Comparison of ENCODE assay signal across 13 cellular contexts in genomic region chr21:45179568-45180288, GRCh38.
DNase-seq lines count a peak whose midpoint lies in the region; ATAC-seq and TF ChIP-seq lines count a peak whose summit lies in the region.
"Had no signal": no experiment of that assay in that cellular context is flagged by ENCODE, and none has a peak within 500 bp of the region (broad histone marks: within the 10 kb centered on the region; RNA-seq: fewer than 3 reads in every experiment).

No MANE protein-coding gene starts in this region.

- H4K20me1 ChIP-seq in Karpas-422 (ENCODE audit: insufficient read depth, low read depth, low read length), result no peaks in the 10 kb centered on the region

- H3K79me2 ChIP-seq in Karpas-422 (ENCODE audit: low read length), result no peaks in the 10 kb centered on the region

- H3K9me3 ChIP-seq in HEK293 (ENCODE audit: control insufficient read depth, insufficient read depth, low read depth, low read length) (no peaks in the 10 kb centered on the region), ascending aorta (no peaks in the 10 kb centered on the region), Karpas-422 (ENCODE audit: low read length) (no peaks in the 10 kb centered on the region)

- H3K27ac ChIP-seq in HEK293 (ENCODE audit: extremely low read depth, low read depth, low read length), result no peak overlapping the region
- no peak overlapping the region for H3K27ac ChIP-seq in ascending aorta
- no peak overlapping the region for H3K27ac ChIP-seq in Karpas-422 (ENCODE audit: low read length)

- H3K9ac ChIP-seq in Karpas-422 (ENCODE audit: low read length), result no peak overlapping the region

- POLR2A ChIA-PET in HEK293 (lab: Yijun Ruan, JAX), result no interaction called here

- H3K9me2 ChIP-seq in Karpas-422 (replicated peaks; ENCODE audit: insufficient read depth, low read length), result no peaks in the 10 kb centered on the region

- H3K27me3 ChIP-seq in ascending aorta (no peaks in the 10 kb centered on the region), Karpas-422 (ENCODE audit: low read length) (no peaks in the 10 kb centered on the region)

- H3K4me3 ChIP-seq in HEK293 (ENCODE audit: low read depth, low read length) (no peak overlapping the region), ascending aorta (no peak overlapping the region), Karpas-422 (ENCODE audit: low read length) (no peak overlapping the region)
- H3K4me3 ChIP-seq: GM12878 had no signal

- H3K4me2 ChIP-seq in Karpas-422 (ENCODE audit: low read depth, low read length, poor library complexity, severe bottlenecking), result no peak overlapping the region

- peak; percentile 38 for ATAC-seq in esophagus mucosa
- ATAC-seq: GM12878 had no signal

- H3K4me1 ChIP-seq in HEK293 (ENCODE audit: control insufficient read depth, insufficient read depth, low read length) (no peaks in the 10 kb centered on the region), ascending aorta (no peaks in the 10 kb centered on the region), Karpas-422 (ENCODE audit: low read length) (no peaks in the 10 kb centered on the region)

- H2AFZ ChIP-seq in Karpas-422 (ENCODE audit: low read length), result no peak overlapping the region

- intact Hi-C loops in posterior vena cava (cut with DNase I) (no loop called here), ascending aorta (cut with DNase I) (no loop called here)

- TF ChIP-seq CTCF in HEK293 (tag by site-specific recombination; IDR thresholded peaks at IDR 0.05) (no peak), ascending aorta (IDR thresholded peaks at IDR 0.05) (no peak)

- H3K36me3 ChIP-seq in HEK293 (ENCODE audit: control insufficient read depth in 2 of 2, insufficient read depth in 1 of 2, low read length in 2 of 2), result peaks cover 4 to 15% of the 10 kb centered on the region in 2 experiments; a peak in 2 of 3 replicates
- H3K36me3 ChIP-seq in ascending aorta, result peaks cover 63 to 91% of the 10 kb centered on the region in 2 donors
- H3K36me3 ChIP-seq in Karpas-422 (ENCODE audit: insufficient read depth, low read length), result no peaks in the 10 kb centered on the region

- peak; percentile 35 for DNase-seq in activated CD8-positive, alpha-beta memory T cell treated with anti-CD3 and anti-CD28 coated beads for 24 hours
- no peak for DNase-seq in activated CD8-positive, alpha-beta memory T cell treated with anti-CD3 and anti-CD28 coated beads, Interleukin-2, amount 50 U/mL, for 48 hours
- DNase-seq in posterior vena cava (ENCODE audit: low spot score) (peak; percentile 43), cerebellar nuclear complex (lab: John Stamatoyannopoulos, UW) (no peak), ascending aorta (ENCODE audit: low spot score in 2 of 2) (no peak), Karpas-422 (no peak)
- DNase-seq: 8988T; C1 segment of cervical spinal cord; CD4-positive, alpha-beta T cell; DMS79 had no signal

- CTCF ChIA-PET in HEK293 (lab: Yijun Ruan, JAX), result interaction anchor here (0.5 kb wide), 1 partner anchor 778 kb away, joined by 4 read pairs; no protein-coding TSS in a partner anchor

TF ChIP-seq in HEK293, 187 proteins besides CTCF, POLR2A, EP300 and RAD21:
- TF ChIP-seq ZNF600 (tag by site-specific recombination; IDR thresholded peaks at IDR 0.05), result no peak
- 0 out of 2 replicates have a peak, but pooled peaks have one; percentile 13 for TF ChIP-seq ZIC2 (tag by site-specific recombination; IDR thresholded peaks at IDR 0.05)

Comparison
In these comparisons a context has a peak if more than half of its experiments do, and no peak if none do; other contexts are left out.
1. DNase-seq: peak in activated CD8-positive, alpha-beta memory T cell treated with anti-CD3 and anti-CD28 coated beads for 24 hours (single experiment) and posterior vena cava (single experiment); none in activated CD8-positive, alpha-beta memory T cell treated with anti-CD3 and anti-CD28 coated beads, Interleukin-2, amount 50 U/mL, for 48 hours (single experiment), cerebellar nuclear complex (0 of 2), ascending aorta (0 of 2) and Karpas-422 (single experiment).